Comparison of ENCODE assay signal across 14 cellular contexts in genomic region chr21:37450385-37451044, GRCh38.
DNase-seq lines count a peak whose midpoint lies in the region; ATAC-seq, FAIRE-seq and TF ChIP-seq lines count a peak whose summit lies in the region.
"Had no signal": no experiment of that assay in that cellular context is flagged by ENCODE, and none has a peak within 500 bp of the region (broad histone marks: within the 10 kb centered on the region; RNA-seq: fewer than 3 reads in every experiment).

No MANE protein-coding gene starts in this region.

- H3K4me2 ChIP-seq in astrocyte (ENCODE audit: low read length), result peak overlapping the region; percentile 46

- H4K20me1 ChIP-seq in astrocyte (ENCODE audit: insufficient read depth, low read length), result peaks cover 80% of the 10 kb centered on the region

- ATAC-seq in GM18867 (IDR thresholded peaks at IDR 0.05; ENCODE audit: unreplicated experiment) (no peak), GM18868 (IDR thresholded peaks at IDR 0.05; ENCODE audit: unreplicated experiment) (no peak)

- no peak overlapping the region for H3K27ac ChIP-seq in CD8-positive, alpha-beta memory T cell (ENCODE audit: low read depth, low read length)
- H3K27ac ChIP-seq in astrocyte (ENCODE audit: low read depth, low read length), result peak overlapping the region; percentile 33
- peak overlapping the region; percentile 79 for H3K27ac ChIP-seq in mesodermal cell (ENCODE audit: low read depth, low read length, severe bottlenecking)
- H3K27ac ChIP-seq: Peyer's patch had no signal

- peaks cover 87% of the 10 kb centered on the region for H3K79me2 ChIP-seq in astrocyte (ENCODE audit: insufficient read depth, low read length)

- no peak for FAIRE-seq in astrocyte (lab: Jason Lieb, UNC)

- CTCF ChIA-PET in CD8-positive, alpha-beta memory T cell (lab: Charles Lee), result no interaction called here

- no peak for TF ChIP-seq CTCF in astrocyte (IDR thresholded peaks at IDR 0.05; ENCODE audit: insufficient read depth, low read depth, low read length)

- DNase-seq in CD8-positive, alpha-beta memory T cell, result no peak
- DNase-seq in LHCN-M2 (ENCODE audit: low read depth) (peak; percentile 57), astrocyte (ENCODE audit: low read depth) (peak; percentile 62), AG20443 (ENCODE audit: low spot score) (no peak)
- no peak for DNase-seq in stimulated activated CD4-positive, alpha-beta T cell treated with anti-CD3 and anti-CD28 coated beads, Interleukin-1b, Interleukin-23, amount 100 ng/mL, for 48 hours
- DNase-seq: activated CD4-positive, alpha-beta T cell treated with anti-CD3 and anti-CD28 coated beads, Interleukin-2, amount 10 ng/mL, durations not matched to agents 7 days and 5 days; H7; NCI-H1930; Peyer's patch; substantia nigra had no signal

- no peak overlapping the region for H3K9ac ChIP-seq in astrocyte (ENCODE audit: low read length)

- no peaks in the 10 kb centered on the region for H3K9me3 Mint-ChIP-seq in CD8-positive, alpha-beta memory T cell
- H3K9me3 Mint-ChIP-seq in astrocyte (ENCODE audit: unreplicated experiment), result no peaks in the 10 kb centered on the region
- H3K9me3 Mint-ChIP-seq: activated CD4-positive, alpha-beta T cell treated with anti-CD3 and anti-CD28 coated beads, Interleukin-2, amount 10 ng/mL, durations not matched to agents 7 days and 5 days; brain had no signal

- peaks cover 0 to 25% (median 7%) of the 10 kb centered on the region in 3 donors for H3K36me3 Mint-ChIP-seq in CD8-positive, alpha-beta memory T cell
- H3K36me3 Mint-ChIP-seq in astrocyte (ENCODE audit: low read depth, unreplicated experiment), result peaks cover 4% of the 10 kb centered on the region

- H3K4me3 Mint-ChIP-seq in CD8-positive, alpha-beta memory T cell, result no peak overlapping the region
- no peak overlapping the region for H3K4me3 Mint-ChIP-seq in astrocyte (ENCODE audit: unreplicated experiment)
- H3K4me3 Mint-ChIP-seq: activated CD4-positive, alpha-beta T cell treated with anti-CD3 and anti-CD28 coated beads, Interleukin-2, amount 10 ng/mL, durations not matched to agents 7 days and 5 days; brain had no signal

- H3K36me3 ChIP-seq in CD8-positive, alpha-beta memory T cell (ENCODE audit: insufficient read depth, low read length), result no peaks in the 10 kb centered on the region
- no peaks in the 10 kb centered on the region for H3K36me3 ChIP-seq in astrocyte (ENCODE audit: insufficient read depth, low read length)
- peaks cover 6% of the 10 kb centered on the region for H3K36me3 ChIP-seq in mesodermal cell (ENCODE audit: control insufficient read depth, insufficient read depth, low read length)
- H3K36me3 ChIP-seq: Peyer's patch had no signal

- H3K27me3 ChIP-seq in CD8-positive, alpha-beta memory T cell (ENCODE audit: insufficient read depth, low read length, poor library complexity, severe bottlenecking), result no peaks in the 10 kb centered on the region
- H3K27me3 ChIP-seq in astrocyte (ENCODE audit: insufficient read depth, low read length), result no peaks in the 10 kb centered on the region
- H3K27me3 ChIP-seq: Peyer's patch had no signal

- peaks cover 78 to 92% (median 90%) of the 10 kb centered on the region in 3 donors for H3K4me1 Mint-ChIP-seq in CD8-positive, alpha-beta memory T cell
- H3K4me1 Mint-ChIP-seq in astrocyte (ENCODE audit: low read depth, unreplicated experiment), result peaks cover 59% of the 10 kb centered on the region

- H2AFZ ChIP-seq in astrocyte (ENCODE audit: low read depth, low read length), result no peak overlapping the region

- H3K4me3 ChIP-seq in CD8-positive, alpha-beta memory T cell (ENCODE audit: low read length), result no peak overlapping the region
- H3K4me3 ChIP-seq in astrocyte (ENCODE audit: insufficient read depth, low read depth, low read length) (no peak overlapping the region), mesodermal cell (ENCODE audit: extremely low read depth, insufficient read depth, low read length, poor library complexity, severe bottlenecking) (no peak overlapping the region)
- H3K4me3 ChIP-seq: Peyer's patch had no signal

- H3K9me3 ChIP-seq in CD8-positive, alpha-beta memory T cell (ENCODE audit: low read length), result no peaks in the 10 kb centered on the region
- H3K9me3 ChIP-seq in astrocyte (ENCODE audit: insufficient read depth, low read depth, low read length) (no peaks in the 10 kb centered on the region), mesodermal cell (ENCODE audit: control insufficient read depth, low read length) (no peaks in the 10 kb centered on the region)
- H3K9me3 ChIP-seq: Peyer's patch had no signal

- POLR2A ChIA-PET in CD8-positive, alpha-beta memory T cell (lab: Charles Lee), result no interaction called here

- no peaks in the 10 kb centered on the region for H3K27me3 Mint-ChIP-seq in CD8-positive, alpha-beta memory T cell
- H3K27me3 Mint-ChIP-seq in astrocyte (ENCODE audit: low read depth, unreplicated experiment), result no peaks in the 10 kb centered on the region
- H3K27me3 Mint-ChIP-seq: activated CD4-positive, alpha-beta T cell treated with anti-CD3 and anti-CD28 coated beads, Interleukin-2, amount 10 ng/mL, durations not matched to agents 7 days and 5 days; brain had no signal

- peaks cover 76% of the 10 kb centered on the region for H3K4me1 ChIP-seq in CD8-positive, alpha-beta memory T cell (ENCODE audit: insufficient read depth, low read length)
- H3K4me1 ChIP-seq in astrocyte (ENCODE audit: insufficient read depth, low read length) (peaks cover 39% of the 10 kb centered on the region), mesodermal cell (ENCODE audit: control insufficient read depth, insufficient read depth, low read length, poor library complexity, severe bottlenecking) (peaks cover 39% of the 10 kb centered on the region)

- peak overlapping the region in 7 of 8 donors; percentile 32 to 65 (median 49) for H3K27ac Mint-ChIP-seq in CD8-positive, alpha-beta memory T cell
- H3K27ac Mint-ChIP-seq in astrocyte (ENCODE audit: unreplicated experiment), result peak overlapping the region; percentile 20
- H3K27ac Mint-ChIP-seq: activated CD4-positive, alpha-beta T cell treated with anti-CD3 and anti-CD28 coated beads, Interleukin-2, amount 10 ng/mL, durations not matched to agents 7 days and 5 days had no signal

- WGBS in mesodermal cell (ENCODE audit: insufficient coverage in 2 of 2), 2 experiments, result 79 to 80% methylated on average over 1 to 2 of the region's 8 CpGs

Comparison
In these comparisons a context has a peak if more than half of its experiments do, and no peak if none do; other contexts are left out.
1. DNase-seq: peak in LHCN-M2 (single experiment) and astrocyte (single experiment); none in CD8-positive, alpha-beta memory T cell (0 of 5), AG20443 (single experiment) and stimulated activated CD4-positive, alpha-beta T cell treated with anti-CD3 and anti-CD28 coated beads, Interleukin-1b, Interleukin-23, amount 100 ng/mL, for 48 hours (single experiment).